In the genomic region with DNA sequence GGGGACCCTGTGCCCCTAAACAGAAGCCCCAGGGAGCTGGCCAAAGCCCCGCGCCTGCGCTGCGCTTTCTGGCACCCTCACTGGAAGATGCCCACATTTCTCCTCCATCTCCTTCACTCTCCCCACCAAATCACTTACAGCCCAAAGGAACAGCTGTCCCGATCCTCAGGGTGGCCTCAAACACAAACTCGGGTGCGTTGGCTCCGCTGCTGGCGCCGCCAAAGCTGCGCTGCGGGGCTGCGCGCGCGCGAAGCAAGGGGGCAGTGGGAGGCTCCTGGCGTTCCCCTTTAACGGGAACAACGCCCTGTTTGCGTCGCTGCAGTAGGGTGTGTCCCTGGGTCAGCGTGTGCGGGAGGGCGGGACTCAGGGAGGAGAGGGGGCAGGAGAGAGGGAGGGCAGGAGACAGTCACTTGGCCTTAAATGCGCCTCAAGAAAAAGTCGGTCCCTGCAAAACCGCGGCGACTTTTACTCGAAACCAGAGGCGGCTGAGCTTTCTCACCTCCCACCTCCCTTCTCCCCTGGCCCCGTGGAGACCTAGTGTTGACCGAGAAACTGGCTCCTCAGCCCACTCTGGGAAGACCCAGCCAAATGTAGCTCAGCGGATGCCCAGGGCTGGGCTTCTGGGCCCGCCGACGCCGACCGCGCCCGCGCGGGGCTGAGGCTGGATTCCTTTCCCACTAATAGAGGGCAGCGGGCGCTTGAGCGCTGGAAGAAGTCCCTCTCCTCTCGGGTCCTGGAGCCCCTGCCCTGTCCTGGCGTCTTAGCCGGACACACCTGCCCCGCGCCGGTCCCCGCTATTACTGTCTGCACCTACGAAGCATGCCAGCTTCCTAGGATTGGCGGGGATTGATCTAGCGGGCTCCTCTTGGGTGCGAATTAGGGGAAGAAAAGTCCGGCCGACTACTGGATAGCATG, we compare ENCODE assay signal across 1 cellular context.
A peak's percentile ranks its signal among the peaks of the same experiment; 100 is the strongest.
TF ChIP-seq lines count a peak whose summit lies in the region.

No MANE protein-coding gene starts in this region.

TF ChIP-seq in HEK293, 187 proteins besides CTCF, POLR2A, EP300 and RAD21 (continued from another document and continues in another):
- TF ChIP-seq, protein P1, sequence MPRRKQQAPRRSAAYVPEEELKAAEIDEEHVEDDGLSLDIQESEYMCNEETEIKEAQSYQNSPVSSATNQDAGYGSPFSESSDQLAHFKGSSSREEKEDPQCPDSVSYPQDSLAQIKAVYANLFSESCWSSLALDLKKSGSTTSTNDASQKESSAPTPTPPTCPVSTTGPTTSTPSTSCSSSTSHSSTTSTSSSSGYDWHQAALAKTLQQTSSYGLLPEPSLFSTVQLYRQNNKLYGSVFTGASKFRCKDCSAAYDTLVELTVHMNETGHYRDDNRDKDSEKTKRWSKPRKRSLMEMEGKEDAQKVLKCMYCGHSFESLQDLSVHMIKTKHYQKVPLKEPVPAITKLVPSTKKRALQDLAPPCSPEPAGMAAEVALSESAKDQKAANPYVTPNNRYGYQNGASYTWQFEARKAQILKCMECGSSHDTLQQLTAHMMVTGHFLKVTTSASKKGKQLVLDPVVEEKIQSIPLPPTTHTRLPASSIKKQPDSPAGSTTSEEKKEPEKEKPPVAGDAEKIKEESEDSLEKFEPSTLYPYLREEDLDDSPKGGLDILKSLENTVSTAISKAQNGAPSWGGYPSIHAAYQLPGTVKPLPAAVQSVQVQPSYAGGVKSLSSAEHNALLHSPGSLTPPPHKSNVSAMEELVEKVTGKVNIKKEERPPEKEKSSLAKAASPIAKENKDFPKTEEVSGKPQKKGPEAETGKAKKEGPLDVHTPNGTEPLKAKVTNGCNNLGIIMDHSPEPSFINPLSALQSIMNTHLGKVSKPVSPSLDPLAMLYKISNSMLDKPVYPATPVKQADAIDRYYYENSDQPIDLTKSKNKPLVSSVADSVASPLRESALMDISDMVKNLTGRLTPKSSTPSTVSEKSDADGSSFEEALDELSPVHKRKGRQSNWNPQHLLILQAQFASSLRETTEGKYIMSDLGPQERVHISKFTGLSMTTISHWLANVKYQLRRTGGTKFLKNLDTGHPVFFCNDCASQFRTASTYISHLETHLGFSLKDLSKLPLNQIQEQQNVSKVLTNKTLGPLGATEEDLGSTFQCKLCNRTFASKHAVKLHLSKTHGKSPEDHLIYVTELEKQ (tag by site-specific recombination; IDR thresholded peaks at IDR 0.05; ENCODE audit: borderline replicate concordance) = 0 out of 2 replicates have a peak, but pooled peaks have one; percentile 8
- TF ChIP-seq ZNF830 (tag by site-specific recombination; IDR thresholded peaks at IDR 0.05; ENCODE audit: low read depth) (no peak), ZBTB48 (tag by site-specific recombination; IDR thresholded peaks at IDR 0.05) (peak; percentile 63), ZBTB20 (tag by site-specific recombination; IDR thresholded peaks at IDR 0.05) (peak; percentile 32; the same call in 1 of the 2 replicates), ZNF184 (tag by site-specific recombination; IDR thresholded peaks at IDR 0.05) (no peak), ZNF341 (tag by site-specific recombination; IDR thresholded peaks at IDR 0.05; ENCODE audit: low read depth) (peak; percentile 64), MYNN (tag by site-specific recombination; IDR thresholded peaks at IDR 0.05; ENCODE audit: borderline replicate concordance) (no peak), ZNF776 (tag by site-specific recombination; IDR thresholded peaks at IDR 0.05; ENCODE audit: borderline replicate concordance) (no peak), ZNF138 (tag by site-specific recombination; IDR thresholded peaks at IDR 0.05; ENCODE audit: borderline replicate concordance) (no peak), KLF7 (tag by site-specific recombination; IDR thresholded peaks at IDR 0.05; ENCODE audit: borderline replicate concordance) (peak; percentile 97), ZNF211 (tag by site-specific recombination; IDR thresholded peaks at IDR 0.05; ENCODE audit: low read depth) (no peak), ZNF600 (tag by site-specific recombination; IDR thresholded peaks at IDR 0.05) (peak; percentile 51; the same call in 1 of the 2 replicates), ZNF274 (IDR thresholded peaks at IDR 0.05; ENCODE audit: low read length) (no peak), ZNF274 (tag by site-specific recombination; IDR thresholded peaks at IDR 0.05; ENCODE audit: borderline replicate concordance) (no peak), ZNF629 (tag by site-specific recombination; IDR thresholded peaks at IDR 0.05) (peak; percentile 53; the same call in 1 of the 2 replicates), ZNF391 (tag by site-specific recombination; IDR thresholded peaks at IDR 0.05; ENCODE audit: borderline replicate concordance, low read depth) (no peak), PRDM1 (tag by site-specific recombination; IDR thresholded peaks at IDR 0.05) (peak; percentile 88), ZNF510 (tag by site-specific recombination; IDR thresholded peaks at IDR 0.05; ENCODE audit: insufficient replicate concordance) (no peak), ZNF221 (tag by site-specific recombination; IDR thresholded peaks at IDR 0.05; ENCODE audit: borderline replicate concordance) (no peak), ZNF248 (tag by site-specific recombination; IDR thresholded peaks at IDR 0.05) (no peak), ZEB2 (tag by site-specific recombination; IDR thresholded peaks at IDR 0.05) (no peak), YY1 (tag by site-specific recombination; IDR thresholded peaks at IDR 0.05) (no peak), HOXC10 (CRISPR knock-in tag; IDR thresholded peaks at IDR 0.05) (no peak), ZNF837 (tag by site-specific recombination; IDR thresholded peaks at IDR 0.05) (no peak), ZNF292 (tag by site-specific recombination; IDR thresholded peaks at IDR 0.05; ENCODE audit: borderline replicate concordance, low read depth) (no peak), ZNF114 (tag by site-specific recombination; IDR thresholded peaks at IDR 0.05) (no peak), ZNF549 (tag by site-specific recombination; IDR thresholded peaks at IDR 0.05) (no peak)
- TF ChIP-seq, protein P2, sequence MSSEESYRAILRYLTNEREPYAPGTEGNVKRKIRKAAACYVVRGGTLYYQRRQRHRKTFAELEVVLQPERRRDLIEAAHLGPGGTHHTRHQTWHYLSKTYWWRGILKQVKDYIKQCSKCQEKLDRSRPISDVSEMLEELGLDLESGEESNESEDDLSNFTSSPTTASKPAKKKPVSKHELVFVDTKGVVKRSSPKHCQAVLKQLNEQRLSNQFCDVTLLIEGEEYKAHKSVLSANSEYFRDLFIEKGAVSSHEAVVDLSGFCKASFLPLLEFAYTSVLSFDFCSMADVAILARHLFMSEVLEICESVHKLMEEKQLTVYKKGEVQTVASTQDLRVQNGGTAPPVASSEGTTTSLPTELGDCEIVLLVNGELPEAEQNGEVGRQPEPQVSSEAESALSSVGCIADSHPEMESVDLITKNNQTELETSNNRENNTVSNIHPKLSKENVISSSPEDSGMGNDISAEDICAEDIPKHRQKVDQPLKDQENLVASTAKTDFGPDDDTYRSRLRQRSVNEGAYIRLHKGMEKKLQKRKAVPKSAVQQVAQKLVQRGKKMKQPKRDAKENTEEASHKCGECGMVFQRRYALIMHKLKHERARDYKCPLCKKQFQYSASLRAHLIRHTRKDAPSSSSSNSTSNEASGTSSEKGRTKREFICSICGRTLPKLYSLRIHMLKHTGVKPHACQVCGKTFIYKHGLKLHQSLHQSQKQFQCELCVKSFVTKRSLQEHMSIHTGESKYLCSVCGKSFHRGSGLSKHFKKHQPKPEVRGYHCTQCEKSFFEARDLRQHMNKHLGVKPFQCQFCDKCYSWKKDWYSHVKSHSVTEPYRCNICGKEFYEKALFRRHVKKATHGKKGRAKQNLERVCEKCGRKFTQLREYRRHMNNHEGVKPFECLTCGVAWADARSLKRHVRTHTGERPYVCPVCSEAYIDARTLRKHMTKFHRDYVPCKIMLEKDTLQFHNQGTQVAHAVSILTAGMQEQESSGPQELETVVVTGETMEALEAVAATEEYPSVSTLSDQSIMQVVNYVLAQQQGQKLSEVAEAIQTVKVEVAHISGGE (tag by site-specific recombination; conservative IDR thresholded peaks at IDR 0.05; ENCODE audit: low read depth) = peak; percentile 21; the same call in 1 of the 2 replicates
- TF ChIP-seq, protein P3, sequence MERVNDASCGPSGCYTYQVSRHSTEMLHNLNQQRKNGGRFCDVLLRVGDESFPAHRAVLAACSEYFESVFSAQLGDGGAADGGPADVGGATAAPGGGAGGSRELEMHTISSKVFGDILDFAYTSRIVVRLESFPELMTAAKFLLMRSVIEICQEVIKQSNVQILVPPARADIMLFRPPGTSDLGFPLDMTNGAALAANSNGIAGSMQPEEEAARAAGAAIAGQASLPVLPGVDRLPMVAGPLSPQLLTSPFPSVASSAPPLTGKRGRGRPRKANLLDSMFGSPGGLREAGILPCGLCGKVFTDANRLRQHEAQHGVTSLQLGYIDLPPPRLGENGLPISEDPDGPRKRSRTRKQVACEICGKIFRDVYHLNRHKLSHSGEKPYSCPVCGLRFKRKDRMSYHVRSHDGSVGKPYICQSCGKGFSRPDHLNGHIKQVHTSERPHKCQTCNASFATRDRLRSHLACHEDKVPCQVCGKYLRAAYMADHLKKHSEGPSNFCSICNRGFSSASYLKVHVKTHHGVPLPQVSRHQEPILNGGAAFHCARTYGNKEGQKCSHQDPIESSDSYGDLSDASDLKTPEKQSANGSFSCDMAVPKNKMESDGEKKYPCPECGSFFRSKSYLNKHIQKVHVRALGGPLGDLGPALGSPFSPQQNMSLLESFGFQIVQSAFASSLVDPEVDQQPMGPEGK (tag by site-specific recombination; IDR thresholded peaks at IDR 0.05) = peak; percentile 75
- TF ChIP-seq, protein P4, sequence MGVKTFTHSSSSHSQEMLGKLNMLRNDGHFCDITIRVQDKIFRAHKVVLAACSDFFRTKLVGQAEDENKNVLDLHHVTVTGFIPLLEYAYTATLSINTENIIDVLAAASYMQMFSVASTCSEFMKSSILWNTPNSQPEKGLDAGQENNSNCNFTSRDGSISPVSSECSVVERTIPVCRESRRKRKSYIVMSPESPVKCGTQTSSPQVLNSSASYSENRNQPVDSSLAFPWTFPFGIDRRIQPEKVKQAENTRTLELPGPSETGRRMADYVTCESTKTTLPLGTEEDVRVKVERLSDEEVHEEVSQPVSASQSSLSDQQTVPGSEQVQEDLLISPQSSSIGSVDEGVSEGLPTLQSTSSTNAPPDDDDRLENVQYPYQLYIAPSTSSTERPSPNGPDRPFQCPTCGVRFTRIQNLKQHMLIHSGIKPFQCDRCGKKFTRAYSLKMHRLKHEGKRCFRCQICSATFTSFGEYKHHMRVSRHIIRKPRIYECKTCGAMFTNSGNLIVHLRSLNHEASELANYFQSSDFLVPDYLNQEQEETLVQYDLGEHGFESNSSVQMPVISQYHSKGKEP (tag by site-specific recombination; IDR thresholded peaks at IDR 0.05) = no peak
- TF ChIP-seq, protein P5, sequence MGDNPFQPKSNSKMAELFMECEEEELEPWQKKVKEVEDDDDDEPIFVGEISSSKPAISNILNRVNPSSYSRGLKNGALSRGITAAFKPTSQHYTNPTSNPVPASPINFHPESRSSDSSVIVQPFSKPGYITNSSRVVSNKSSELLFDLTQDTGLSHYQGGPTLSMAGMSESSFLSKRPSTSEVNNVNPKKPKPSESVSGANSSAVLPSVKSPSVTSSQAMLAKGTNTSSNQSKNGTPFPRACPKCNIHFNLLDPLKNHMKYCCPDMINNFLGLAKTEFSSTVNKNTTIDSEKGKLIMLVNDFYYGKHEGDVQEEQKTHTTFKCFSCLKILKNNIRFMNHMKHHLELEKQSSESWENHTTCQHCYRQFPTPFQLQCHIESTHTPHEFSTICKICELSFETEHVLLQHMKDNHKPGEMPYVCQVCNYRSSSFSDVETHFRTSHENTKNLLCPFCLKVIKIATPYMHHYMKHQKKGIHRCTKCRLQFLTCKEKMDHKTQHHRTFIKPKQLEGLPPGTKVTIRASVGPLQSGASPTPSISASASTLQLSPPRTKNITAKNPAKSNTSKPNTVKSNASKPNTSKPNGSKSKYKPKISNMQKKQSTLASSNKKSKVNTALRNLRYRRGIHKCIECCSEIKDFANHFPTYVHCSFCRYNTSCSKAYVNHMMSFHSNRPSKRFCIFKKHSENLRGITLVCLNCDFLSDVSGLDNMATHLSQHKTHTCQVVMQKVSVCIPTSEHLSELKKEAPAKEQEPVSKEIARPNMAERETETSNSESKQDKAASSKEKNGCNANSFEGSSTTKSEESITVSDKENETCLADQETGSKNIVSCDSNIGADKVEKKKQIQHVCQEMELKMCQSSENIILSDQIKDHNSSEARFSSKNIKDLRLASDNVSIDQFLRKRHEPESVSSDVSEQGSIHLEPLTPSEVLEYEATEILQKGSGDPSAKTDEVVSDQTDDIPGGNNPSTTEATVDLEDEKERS (tag by site-specific recombination; IDR thresholded peaks at IDR 0.05) = no peak
- TF ChIP-seq, protein P6, sequence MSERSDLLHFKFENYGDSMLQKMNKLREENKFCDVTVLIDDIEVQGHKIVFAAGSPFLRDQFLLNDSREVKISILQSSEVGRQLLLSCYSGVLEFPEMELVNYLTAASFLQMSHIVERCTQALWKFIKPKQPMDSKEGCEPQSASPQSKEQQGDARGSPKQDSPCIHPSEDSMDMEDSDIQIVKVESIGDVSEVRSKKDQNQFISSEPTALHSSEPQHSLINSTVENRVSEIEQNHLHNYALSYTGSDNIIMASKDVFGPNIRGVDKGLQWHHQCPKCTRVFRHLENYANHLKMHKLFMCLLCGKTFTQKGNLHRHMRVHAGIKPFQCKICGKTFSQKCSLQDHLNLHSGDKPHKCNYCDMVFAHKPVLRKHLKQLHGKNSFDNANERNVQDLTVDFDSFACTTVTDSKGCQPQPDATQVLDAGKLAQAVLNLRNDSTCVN (tag by site-specific recombination; optimal IDR thresholded peaks at IDR 0.05) = peak; percentile 80
- TF ChIP-seq, protein P7, sequence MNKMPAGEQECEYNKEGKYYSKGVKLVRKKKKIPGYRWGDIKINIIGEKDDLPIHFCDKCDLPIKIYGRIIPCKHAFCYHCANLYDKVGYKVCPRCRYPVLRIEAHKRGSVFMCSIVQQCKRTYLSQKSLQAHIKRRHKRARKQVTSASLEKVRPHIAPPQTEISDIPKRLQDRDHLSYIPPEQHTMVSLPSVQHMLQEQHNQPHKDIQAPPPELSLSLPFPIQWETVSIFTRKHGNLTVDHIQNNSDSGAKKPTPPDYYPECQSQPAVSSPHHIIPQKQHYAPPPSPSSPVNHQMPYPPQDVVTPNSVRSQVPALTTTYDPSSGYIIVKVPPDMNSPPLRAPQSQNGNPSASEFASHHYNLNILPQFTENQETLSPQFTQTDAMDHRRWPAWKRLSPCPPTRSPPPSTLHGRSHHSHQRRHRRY (tag by site-specific recombination; IDR thresholded peaks at IDR 0.05) = no peak
- TF ChIP-seq, protein P8, sequence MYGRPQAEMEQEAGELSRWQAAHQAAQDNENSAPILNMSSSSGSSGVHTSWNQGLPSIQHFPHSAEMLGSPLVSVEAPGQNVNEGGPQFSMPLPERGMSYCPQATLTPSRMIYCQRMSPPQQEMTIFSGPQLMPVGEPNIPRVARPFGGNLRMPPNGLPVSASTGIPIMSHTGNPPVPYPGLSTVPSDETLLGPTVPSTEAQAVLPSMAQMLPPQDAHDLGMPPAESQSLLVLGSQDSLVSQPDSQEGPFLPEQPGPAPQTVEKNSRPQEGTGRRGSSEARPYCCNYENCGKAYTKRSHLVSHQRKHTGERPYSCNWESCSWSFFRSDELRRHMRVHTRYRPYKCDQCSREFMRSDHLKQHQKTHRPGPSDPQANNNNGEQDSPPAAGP (tag by site-specific recombination; IDR thresholded peaks at IDR 0.05) = peak; percentile 64; the same call in 1 of the 2 replicates
- TF ChIP-seq, protein P9, sequence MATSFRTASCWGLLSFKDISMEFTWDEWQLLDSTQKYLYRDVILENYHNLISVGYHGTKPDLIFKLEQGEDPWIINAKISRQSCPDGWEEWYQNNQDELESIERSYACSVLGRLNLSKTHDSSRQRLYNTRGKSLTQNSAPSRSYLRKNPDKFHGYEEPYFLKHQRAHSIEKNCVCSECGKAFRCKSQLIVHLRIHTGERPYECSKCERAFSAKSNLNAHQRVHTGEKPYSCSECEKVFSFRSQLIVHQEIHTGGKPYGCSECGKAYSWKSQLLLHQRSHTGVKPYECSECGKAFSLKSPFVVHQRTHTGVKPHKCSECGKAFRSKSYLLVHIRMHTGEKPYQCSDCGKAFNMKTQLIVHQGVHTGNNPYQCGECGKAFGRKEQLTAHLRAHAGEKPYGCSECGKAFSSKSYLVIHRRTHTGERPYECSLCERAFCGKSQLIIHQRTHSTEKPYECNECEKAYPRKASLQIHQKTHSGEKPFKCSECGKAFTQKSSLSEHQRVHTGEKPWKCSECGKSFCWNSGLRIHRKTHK (tag by site-specific recombination; IDR thresholded peaks at IDR 0.05) = no peak
